ENCODE assay signal across 11 cellular contexts in the genomic region with DNA sequence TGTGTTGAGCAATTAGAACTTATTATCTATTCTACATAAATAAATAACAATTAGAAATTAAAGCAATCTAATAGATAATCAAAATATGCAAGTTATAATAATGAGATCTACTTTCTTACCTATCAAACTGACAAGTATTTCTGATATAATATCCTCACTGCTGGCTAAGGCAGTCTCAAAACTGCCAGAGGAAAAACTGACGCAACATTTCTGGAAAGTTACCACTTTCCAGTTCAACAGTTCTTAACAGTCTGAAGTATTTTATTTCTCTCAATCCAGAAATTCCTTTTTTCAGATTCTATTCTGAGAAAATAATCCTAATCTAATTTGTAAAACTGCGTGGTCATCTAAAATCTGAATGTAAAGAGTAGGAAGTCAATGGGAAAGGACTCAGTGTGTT.
"Had no signal": no experiment of that assay in that cellular context is flagged by ENCODE, and none has a peak within 500 bp of the region (broad histone marks: within the 10 kb centered on the region; RNA-seq: fewer than 3 reads in every experiment).

No MANE protein-coding gene starts in this region.

- H3K9me3 ChIP-seq: stomach, transverse colon had no signal

- H3K4me3 ChIP-seq: stomach, transverse colon had no signal

- H3K27me3 ChIP-seq: stomach, transverse colon had no signal

- H3K36me3 ChIP-seq: stomach, transverse colon had no signal

- H3K4me1 ChIP-seq: stomach, transverse colon had no signal

- DNase-seq: activated CD4-positive, alpha-beta T cell treated with anti-CD3 and anti-CD28 coated beads for 48 hours; activated CD8-positive, alpha-beta memory T cell treated with anti-CD3 and anti-CD28 coated beads, Interleukin-2, amount 50 U/mL, for 48 hours; activated CD8-positive, alpha-beta T cell treated with anti-CD3 and anti-CD28 coated beads, Interleukin-2, amount 10 ng/mL, durations not matched to agents 7 days and 5 days; glutamatergic neuron; left colon; nucleus accumbens; stimulated activated CD4-positive, alpha-beta T cell treated with anti-CD3 and anti-CD28 coated beads, Interleukin-4, amount 100 ng/mL, for 4 hours; stomach; T-cell; T1000; transverse colon had no signal

- H3K27ac ChIP-seq: stomach, transverse colon had no signal
